Comparison of ENCODE assay signal across 1 cellular context in genomic region chr3:153961498-153961897, GRCh38.
TF ChIP-seq lines count a peak whose summit lies in the region.

No MANE protein-coding gene starts in this region.

TF ChIP-seq in GM23338, 12 proteins besides CTCF, POLR2A, EP300 and RAD21 (continued from another document):
- TF ChIP-seq REST (IDR thresholded peaks at IDR 0.05; ENCODE audit: unreplicated experiment) (no peak), ETS1 (IDR thresholded peaks at IDR 0.05) (no peak), ZNF331 (CRISPR knock-in tag; IDR thresholded peaks at IDR 0.05; ENCODE audit: low read depth) (no peak), ZNF114 (CRISPR knock-in tag; IDR thresholded peaks at IDR 0.05) (no peak), STAT1 (IDR thresholded peaks at IDR 0.05; ENCODE audit: unreplicated experiment) (no peak), POLR2AphosphoS5 (IDR thresholded peaks at IDR 0.05; ENCODE audit: low read depth) (no peak), EZH2 (IDR thresholded peaks at IDR 0.05; ENCODE audit: low read depth, unreplicated experiment) (no peak), NANOG (IDR thresholded peaks at IDR 0.05; ENCODE audit: borderline replicate concordance) (no peak), JUNB (IDR thresholded peaks at IDR 0.05; ENCODE audit: unreplicated experiment) (no peak), EZH2phosphoT487 (IDR thresholded peaks at IDR 0.05; ENCODE audit: unreplicated experiment) (no peak), CREB1 (CRISPR knock-in tag; IDR thresholded peaks at IDR 0.05; ENCODE audit: low read depth) (no peak)
TF ChIP-seq in GM23338: peak in this region for 0.
